Comparison of ENCODE assay signal across 1 cellular context in the genomic region with DNA sequence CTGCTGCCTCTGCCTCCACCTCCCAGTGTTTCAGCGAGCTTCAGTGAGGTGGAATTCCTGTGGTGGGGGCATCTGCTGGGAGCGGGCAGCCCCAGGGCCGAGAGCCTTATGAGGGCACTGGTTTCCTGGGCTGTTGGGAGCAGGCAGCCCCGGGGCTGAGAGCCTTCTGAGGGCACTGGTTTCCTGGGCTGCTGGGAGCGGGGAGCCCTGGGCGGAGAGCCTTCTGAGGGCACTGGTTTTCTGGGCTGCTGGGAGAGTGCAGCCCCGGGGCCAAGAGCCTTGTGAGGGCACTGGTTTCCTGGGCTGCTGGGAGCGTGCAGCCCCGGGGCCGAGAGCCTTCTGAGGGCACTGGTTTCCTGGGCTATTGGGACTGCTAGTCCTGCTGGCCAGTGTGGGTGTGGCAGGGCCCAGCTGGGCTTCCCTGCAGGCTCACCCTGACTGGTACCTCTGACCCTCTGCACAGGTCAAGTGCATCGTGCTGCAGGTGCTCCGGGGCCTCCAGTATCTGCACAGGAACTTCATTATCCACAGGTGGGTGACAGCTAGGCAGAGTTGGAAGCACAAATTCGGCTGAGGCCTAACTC.
TF ChIP-seq lines count a peak whose summit lies in the region.

No MANE protein-coding gene starts in this region.

TF ChIP-seq in HepG2, 621 proteins besides CTCF, POLR2A, EP300 and RAD21 (continued from another document):
- TF ChIP-seq ZNF407 (CRISPR knock-in tag; IDR thresholded peaks at IDR 0.05; ENCODE audit: not compliant biosample characterization) (peak; percentile 65), ZNF274 (CRISPR knock-in tag; IDR thresholded peaks at IDR 0.05) (peak; percentile 37; the same call in 1 of the 2 replicates), ZNF552 (CRISPR knock-in tag; IDR thresholded peaks at IDR 0.05; ENCODE audit: borderline replicate concordance) (peak; percentile 57; the same call in 1 of the 2 replicates), MYNN (CRISPR knock-in tag; IDR thresholded peaks at IDR 0.05; ENCODE audit: low read depth) (no peak), TRIM24 (CRISPR knock-in tag; IDR thresholded peaks at IDR 0.05) (0 out of 2 replicates have a peak, but pooled peaks have one; percentile 6), ZNF138 (CRISPR knock-in tag; IDR thresholded peaks at IDR 0.05; ENCODE audit: low read depth) (0 out of 2 replicates have a peak, but pooled peaks have one; percentile 37), POGZ (CRISPR knock-in tag; IDR thresholded peaks at IDR 0.05) (no peak), TEAD3 (CRISPR knock-in tag; optimal IDR thresholded peaks at IDR 0.05; ENCODE audit: borderline replicate concordance) (peak; percentile 75), ZNF263 (CRISPR knock-in tag; IDR thresholded peaks at IDR 0.05) (0 out of 2 replicates have a peak, but pooled peaks have one; percentile 34), GMEB2 (CRISPR knock-in tag; IDR thresholded peaks at IDR 0.05; ENCODE audit: low read depth) (no peak), SP4 (CRISPR knock-in tag; IDR thresholded peaks at IDR 0.05) (0 out of 2 replicates have a peak, but pooled peaks have one; percentile 25), ZBTB7A (CRISPR knock-in tag; IDR thresholded peaks at IDR 0.05) (no peak), AGO1 (IDR thresholded peaks at IDR 0.05; ENCODE audit: low read depth, low read length, poor library complexity, severe bottlenecking) (peak; percentile 79), RXRA (CRISPR knock-in tag; IDR thresholded peaks at IDR 0.05) (peak; percentile 94), ZNF619 (CRISPR knock-in tag; IDR thresholded peaks at IDR 0.05) (0 out of 2 replicates have a peak, but pooled peaks have one; percentile 34), UBTF (CRISPR knock-in tag; IDR thresholded peaks at IDR 0.05) (peak; percentile 17; the same call in 1 of the 2 replicates), RNF2 (conservative IDR thresholded peaks at IDR 0.05; ENCODE audit: low read depth) (no peak), KMT2B (CRISPR knock-in tag; IDR thresholded peaks at IDR 0.05) (no peak)
- TF ChIP-seq, protein P1, sequence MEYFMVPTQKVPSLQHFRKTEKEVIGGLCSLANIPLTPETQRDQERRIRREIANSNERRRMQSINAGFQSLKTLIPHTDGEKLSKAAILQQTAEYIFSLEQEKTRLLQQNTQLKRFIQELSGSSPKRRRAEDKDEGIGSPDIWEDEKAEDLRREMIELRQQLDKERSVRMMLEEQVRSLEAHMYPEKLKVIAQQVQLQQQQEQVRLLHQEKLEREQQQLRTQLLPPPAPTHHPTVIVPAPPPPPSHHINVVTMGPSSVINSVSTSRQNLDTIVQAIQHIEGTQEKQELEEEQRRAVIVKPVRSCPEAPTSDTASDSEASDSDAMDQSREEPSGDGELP (IDR thresholded peaks at IDR 0.05; ENCODE audit: borderline replicate concordance, low read depth): peak; percentile 74; the same call in 1 of the 2 replicates
